In the genomic region with DNA sequence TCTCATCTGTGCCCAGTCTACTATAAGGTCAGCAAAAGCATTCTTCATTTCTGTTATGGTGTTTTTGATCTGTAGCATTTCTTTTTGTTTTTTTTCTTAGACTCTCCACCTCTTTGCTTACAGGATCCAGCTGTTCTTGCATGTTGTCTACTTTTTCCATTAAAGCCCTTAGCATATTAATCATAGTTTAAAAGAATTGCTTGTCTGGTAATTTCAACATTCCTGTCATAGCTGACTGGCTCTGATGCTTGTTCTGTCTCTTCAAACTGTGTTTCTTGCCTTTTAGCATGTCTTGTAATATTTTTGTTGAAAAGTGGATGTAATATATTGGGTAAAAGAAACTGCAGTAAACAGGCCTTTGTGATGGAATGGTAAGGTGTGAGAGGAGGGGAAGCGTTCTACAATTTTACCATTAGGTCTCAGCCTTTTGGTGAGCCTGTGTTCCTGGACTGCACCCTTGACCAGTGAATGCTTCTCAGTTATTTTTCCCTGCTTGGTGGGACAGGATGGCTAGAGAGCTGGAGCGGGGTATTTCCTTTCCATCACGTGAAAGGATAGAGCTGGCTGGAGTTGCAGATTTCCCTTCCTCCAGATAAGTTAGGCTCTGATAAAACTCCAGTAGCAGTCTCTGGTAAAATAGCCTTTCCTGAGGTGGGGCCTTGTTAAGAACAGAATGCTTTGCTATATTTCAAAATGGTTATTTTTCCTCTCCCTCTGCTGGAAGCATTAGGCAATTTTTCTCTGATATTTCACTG, we compare ENCODE assay signal across 1 cellular context.
TF ChIP-seq lines count a peak whose summit lies in the region.

No MANE protein-coding gene starts in this region.

TF ChIP-seq in endothelial cell of umbilical vein, 7 proteins besides CTCF, POLR2A, EP300 and RAD21 (continued from another document):
- TF ChIP-seq, protein P1, sequence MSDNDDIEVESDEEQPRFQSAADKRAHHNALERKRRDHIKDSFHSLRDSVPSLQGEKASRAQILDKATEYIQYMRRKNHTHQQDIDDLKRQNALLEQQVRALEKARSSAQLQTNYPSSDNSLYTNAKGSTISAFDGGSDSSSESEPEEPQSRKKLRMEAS (IDR thresholded peaks at IDR 0.05; ENCODE audit: insufficient read depth, insufficient read length): no peak
- TF ChIP-seq MYC (IDR thresholded peaks at IDR 0.05; ENCODE audit: low read depth, low read length): no peak
- no peak for TF ChIP-seq FOS (IDR thresholded peaks at IDR 0.05; ENCODE audit: borderline replicate concordance, insufficient read depth, low read length)
- TF ChIP-seq GATA2 (IDR thresholded peaks at IDR 0.05; ENCODE audit: insufficient read depth, insufficient read length, low read depth, low read length): no peak
